ENCODE assay signal across 1 cellular context in the genomic region with DNA sequence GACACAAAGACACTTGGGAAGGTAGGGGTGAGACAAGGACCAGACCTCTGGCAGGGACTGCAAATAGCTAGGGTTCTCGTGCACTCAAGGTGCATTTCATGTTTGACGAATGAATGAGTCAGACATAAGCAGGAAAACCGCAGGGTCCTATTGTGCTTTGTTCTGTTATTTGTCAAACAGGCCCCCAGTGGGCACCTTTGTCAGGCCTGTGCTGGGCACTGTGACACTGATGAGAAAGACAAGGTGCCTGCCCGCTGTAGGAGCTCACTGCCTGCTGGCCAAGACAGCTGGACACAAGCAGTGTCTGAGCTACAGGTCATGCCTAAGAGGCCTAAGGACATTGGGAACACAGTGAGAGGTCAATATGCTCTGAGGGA.
TF ChIP-seq lines count a peak whose summit lies in the region.

No MANE protein-coding gene starts in this region.

TF ChIP-seq in HepG2, 621 proteins besides CTCF, POLR2A, EP300 and RAD21 (continued from another document):
- no peak for TF ChIP-seq ZZZ3 (CRISPR knock-in tag; IDR thresholded peaks at IDR 0.05; ENCODE audit: borderline replicate concordance)
- TF ChIP-seq PRPF4 (IDR thresholded peaks at IDR 0.05; ENCODE audit: low read depth, low read length, poor library complexity, severe bottlenecking): no peak
- no peak for TF ChIP-seq KDM6A (CRISPR knock-in tag; IDR thresholded peaks at IDR 0.05; ENCODE audit: low read depth)
- TF ChIP-seq ZEB1 (IDR thresholded peaks at IDR 0.05; ENCODE audit: insufficient replicate concordance, low read depth): no peak
- TF ChIP-seq ZNF451 (CRISPR knock-in tag; IDR thresholded peaks at IDR 0.05): no peak
- TF ChIP-seq HIVEP1 (CRISPR knock-in tag; IDR thresholded peaks at IDR 0.05): 0 out of 2 replicates have a peak, but pooled peaks have one; percentile 40
- TF ChIP-seq JUNB (CRISPR knock-in tag; IDR thresholded peaks at IDR 0.05; ENCODE audit: borderline replicate concordance): peak; percentile 78; the same call in 1 of the 2 replicates
- TF ChIP-seq YEATS4 (CRISPR knock-in tag; IDR thresholded peaks at IDR 0.05; ENCODE audit: borderline replicate concordance): no peak
